Comparison of ENCODE assay signal across 12 cellular contexts in the genomic region with DNA sequence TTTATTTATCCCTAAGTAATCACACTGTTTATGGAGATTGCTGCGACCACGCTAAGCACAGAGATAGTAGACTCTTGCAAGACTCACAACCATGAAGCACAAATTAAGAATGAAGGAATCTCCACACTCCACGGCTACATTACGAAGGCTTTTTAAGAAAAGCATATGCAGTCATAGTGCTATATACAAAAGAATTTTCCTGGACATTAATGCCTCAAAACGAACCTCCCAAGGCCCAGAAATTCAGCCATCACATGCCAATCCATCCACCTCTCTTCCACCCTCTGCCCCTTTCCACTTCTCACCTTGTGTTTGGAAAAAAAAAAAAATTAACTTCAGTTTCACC.
A peak's percentile ranks its signal among the peaks of the same experiment; 100 is the strongest.
DNase-seq lines count a peak whose midpoint lies in the region; ATAC-seq and TF ChIP-seq lines count a peak whose summit lies in the region.
"Had no signal": no experiment of that assay in that cellular context is flagged by ENCODE, and none has a peak within 500 bp of the region (broad histone marks: within the 10 kb centered on the region; RNA-seq: fewer than 3 reads in every experiment).

No MANE protein-coding gene starts in this region.

- H3K27ac ChIP-seq in ascending aorta (peak overlapping the region; percentile 65 to 72), hepatocyte (peak overlapping the region; percentile 84)
- H3K27ac ChIP-seq: C4-2B, epithelial cell of prostate had no signal

- H4K20me1 ChIP-seq in hepatocyte (ENCODE audit: insufficient read depth, poor library complexity, severe bottlenecking), result no peaks in the 10 kb centered on the region

- H2AFZ ChIP-seq in hepatocyte, result no peak overlapping the region

- no peaks in the 10 kb centered on the region for H3K36me3 ChIP-seq in ascending aorta
- H3K36me3 ChIP-seq in hepatocyte (replicated peaks; ENCODE audit: insufficient read depth, low read depth), result no peaks in the 10 kb centered on the region

- H3K27me3 Mint-ChIP-seq in immature natural killer cell (ENCODE audit: low read depth in 3 of 3), result peaks cover 0 to 6% (median 2%) of the 10 kb centered on the region in 3 donors

- H3K27me3 ChIP-seq in ascending aorta (no peaks in the 10 kb centered on the region), hepatocyte (no peaks in the 10 kb centered on the region)

- H3K36me3 Mint-ChIP-seq in immature natural killer cell, result no peaks in the 10 kb centered on the region

- no peak for TF ChIP-seq CTCF in AG10803 (conservative IDR thresholded peaks at IDR 0.05; ENCODE audit: low read length)
- no peak for TF ChIP-seq CTCF in ascending aorta (IDR thresholded peaks at IDR 0.05)
- TF ChIP-seq CTCF in hepatocyte (IDR thresholded peaks at IDR 0.05; ENCODE audit: poor library complexity), result no peak
- no peak for TF ChIP-seq CTCF in retinal pigment epithelial cell (conservative IDR thresholded peaks at IDR 0.05; ENCODE audit: low read depth, low read length)

- H3K27ac Mint-ChIP-seq in immature natural killer cell, result no peak overlapping the region

- no peaks in the 10 kb centered on the region for H3K9me3 Mint-ChIP-seq in immature natural killer cell

- H3K4me1 Mint-ChIP-seq in immature natural killer cell, result peaks cover 0 to 1% of the 10 kb centered on the region in 2 donors

- H3K4me3 ChIP-seq in AG10803 (ENCODE audit: low read length), result peak overlapping the region; percentile 66
- peak overlapping the region; percentile 58 to 63 for H3K4me3 ChIP-seq in ascending aorta
- H3K4me3 ChIP-seq in hepatocyte, result no peak overlapping the region
- peak overlapping the region; percentile 32 for H3K4me3 ChIP-seq in retinal pigment epithelial cell (ENCODE audit: low read length)
- H3K4me3 ChIP-seq: mucosa of descending colon had no signal

- intact Hi-C loops in ascending aorta (cut with DNase I), result loop anchor here (5.0 to 10.0 kb wide), 4 partner anchors 59 to 464 kb away; no protein-coding TSS in a partner anchor

- WGBS in hepatocyte (ENCODE audit: low lambda C conversion rate, missing lambda C conversion rate), result 46% methylated on average over 5 of the region's 5 CpGs

- H3K4me3 Mint-ChIP-seq in immature natural killer cell, result no peak overlapping the region

- no peak for ATAC-seq in GM18867 (IDR thresholded peaks at IDR 0.05; ENCODE audit: unreplicated experiment)
- no peak for ATAC-seq in HG02852 (IDR thresholded peaks at IDR 0.05; ENCODE audit: unreplicated experiment)
- no peak for ATAC-seq in HG03565 (IDR thresholded peaks at IDR 0.05; ENCODE audit: unreplicated experiment)

- no peaks in the 10 kb centered on the region for H3K9me3 ChIP-seq in ascending aorta
- H3K9me3 ChIP-seq in hepatocyte (ENCODE audit: low read depth), result no peaks in the 10 kb centered on the region
- H3K9me3 ChIP-seq: mucosa of descending colon had no signal

- H3K4me2 ChIP-seq in hepatocyte, result peak overlapping the region; percentile 72

- DNase-seq in AG10803 (ENCODE audit: low read depth) (no peak), ascending aorta (ENCODE audit: low spot score in 2 of 2) (no peak), hepatocyte (ENCODE audit: low spot score) (no peak), retinal pigment epithelial cell (ENCODE audit: low read depth) (no peak), immature natural killer cell (no peak)
- DNase-seq: mucosa of descending colon, NCI-H82 had no signal

- H3K4me1 ChIP-seq in ascending aorta (peaks cover 0 to 13% of the 10 kb centered on the region in 2 donors), hepatocyte (ENCODE audit: insufficient read depth) (peaks cover 11% of the 10 kb centered on the region)

- peaks cover 37% of the 10 kb centered on the region for H3K79me2 ChIP-seq in hepatocyte

- H3K9me2 ChIP-seq in hepatocyte (replicated peaks; ENCODE audit: insufficient read depth), result no peaks in the 10 kb centered on the region
